12 cellular contexts compared by ENCODE assay signal in genomic region chr17:58279016-58279671, GRCh38. TPM values are rescaled to one million over a fixed set of nuclear protein-coding genes. Genes with fewer than 3 reads are reported as not detected.
DNase-seq lines count a peak whose midpoint lies in the region; ATAC-seq, FAIRE-seq and TF ChIP-seq lines count a peak whose summit lies in the region.
"Had no signal": no experiment of that assay in that cellular context is flagged by ENCODE, and none has a peak within 500 bp of the region (broad histone marks: within the 10 kb centered on the region; RNA-seq: fewer than 3 reads in every experiment).

No MANE protein-coding gene starts in this region.

- no peak overlapping the region for H2AFZ ChIP-seq in HepG2 (ENCODE audit: low read length)

- DNase-seq in NCI-H1417 treated with DMSO at 0.1 percent for 48 hours (lab: John Stamatoyannopoulos, UW) (peak; percentile 3), colonic mucosa (no peak), HepG2 (ENCODE audit: low spot score) (no peak), erythroblast (lab: John Stamatoyannopoulos, UW) (no peak), HPDE6-E6E7 (ENCODE audit: extremely low spot score) (no peak)
- no peak for DNase-seq in stimulated activated effector memory CD8-positive, alpha-beta T cell treated with anti-CD3 and anti-CD28 coated beads, Interleukin-12 subunit alpha, Interleukin-12 subunit beta, amount 100 ng/mL, for 72 hours (ENCODE audit: low spot score in 2 of 2)
- DNase-seq: activated naive CD4-positive, alpha-beta T cell treated with anti-CD3 and anti-CD28 coated beads for 36 hours; KG1; NCI-H82 had no signal

- no peak overlapping the region for H3K27ac Mint-ChIP-seq in stimulated activated effector memory CD8-positive, alpha-beta T cell treated with anti-CD3 and anti-CD28 coated beads, Interleukin-12 subunit alpha, Interleukin-12 subunit beta, amount 100 ng/mL, for 72 hours
- H3K27ac Mint-ChIP-seq: activated naive CD4-positive, alpha-beta T cell treated with anti-CD3 and anti-CD28 coated beads for 36 hours; nephron had no signal

- no peak overlapping the region for H3K27ac ChIP-seq in colonic mucosa
- H3K27ac ChIP-seq in HepG2 (ENCODE audit: extremely low read length, insufficient read depth, low read length), result no peak overlapping the region

- H3K4me1 Mint-ChIP-seq in stimulated activated effector memory CD8-positive, alpha-beta T cell treated with anti-CD3 and anti-CD28 coated beads, Interleukin-12 subunit alpha, Interleukin-12 subunit beta, amount 100 ng/mL, for 72 hours, result peaks cover 5% of the 10 kb centered on the region
- H3K4me1 Mint-ChIP-seq: nephron had no signal

- CTCF ChIA-PET in HepG2 (lab: Yijun Ruan, JAX; ENCODE audit: low intra/inter-chr PET ratio, low total read pairs), result no interaction called here

- no peak for FAIRE-seq in HepG2 (lab: Jason Lieb, UNC)

- POLR2A ChIA-PET in HepG2 (lab: Yijun Ruan, JAX), result no interaction called here

- no peak for TF ChIP-seq EP300 in HepG2 (IDR thresholded peaks at IDR 0.05; ENCODE audit: low read depth in 2 of 2, low read length in 2 of 2)
- no peak for TF ChIP-seq EP300 in HepG2 (CRISPR knock-in tag; IDR thresholded peaks at IDR 0.05; ENCODE audit: borderline replicate concordance)

- TF ChIP-seq CTCF in colonic mucosa (IDR thresholded peaks at IDR 0.05), result no peak
- TF ChIP-seq CTCF in HepG2 (CRISPR knock-in tag; IDR thresholded peaks at IDR 0.05), result no peak

- peak overlapping the region; percentile 47 for H3K4me2 ChIP-seq in HepG2 (ENCODE audit: low read depth, low read length)

- in situ Hi-C loops in HepG2 (cut with HindIII; ENCODE audit: extremely low pct_ligation_motif_present, low pct_unique_long_range_greater_than_20kb), result no loop called here

- no TSS peak for BruUV-seq in HepG2 (replicated peaks; lab: Mats Ljungman, UMichigan)

- no peaks in the 10 kb centered on the region for H3K79me2 ChIP-seq in HepG2 (ENCODE audit: insufficient read depth, low read length)

- H4K20me1 ChIP-seq in HepG2 (ENCODE audit: insufficient read depth, low read length), result no peaks in the 10 kb centered on the region

- H3K36me3 ChIP-seq in colonic mucosa (no peaks in the 10 kb centered on the region), HepG2 (replicated peaks in 1 of 2; ENCODE audit: control insufficient read depth in 1 of 2, insufficient read depth in 2 of 2, low read length in 2 of 2) (no peaks in the 10 kb centered on the region)

- no peak for TF ChIP-seq RAD21 in HepG2 (CRISPR knock-in tag; IDR thresholded peaks at IDR 0.05)

- no peaks in the 10 kb centered on the region for H3K9me3 ChIP-seq in colonic mucosa
- no peaks in the 10 kb centered on the region for H3K9me3 ChIP-seq in HepG2 (ENCODE audit: low read length)

- 35% methylated on average over 20 of the region's 59 CpGs for WGBS in HepG2 (ENCODE audit: low lambda C conversion rate)

- H3K9me3 Mint-ChIP-seq in stimulated activated effector memory CD8-positive, alpha-beta T cell treated with anti-CD3 and anti-CD28 coated beads, Interleukin-12 subunit alpha, Interleukin-12 subunit beta, amount 100 ng/mL, for 72 hours, result no peaks in the 10 kb centered on the region
- H3K9me3 Mint-ChIP-seq: activated naive CD4-positive, alpha-beta T cell treated with anti-CD3 and anti-CD28 coated beads for 36 hours; nephron had no signal

- peak overlapping the region; percentile 7 for H3K4me3 ChIP-seq in colonic mucosa
- peak overlapping the region in 1 of 3 experiments; percentile 44; a peak in 1 of 6 replicates for H3K4me3 ChIP-seq in HepG2 (replicated peaks in 1 of 3; ENCODE audit: insufficient read depth in 1 of 3, low read depth in 2 of 3, low read length in 3 of 3)

- H3K4me1 ChIP-seq in colonic mucosa, result no peaks in the 10 kb centered on the region
- H3K4me1 ChIP-seq in HepG2 (ENCODE audit: insufficient read depth, low read length), result peaks cover 6% of the 10 kb centered on the region

- H3K9ac ChIP-seq in colonic mucosa (ENCODE audit: low read depth in 2 of 2, low read length in 2 of 2) (no peak overlapping the region), HepG2 (ENCODE audit: insufficient read depth, low read depth, low read length) (no peak overlapping the region)

- intact Hi-C loops in colonic mucosa (cut with DNase I), result no loop called here
- intact Hi-C loops in HepG2 (cut with micrococcal nuclease; ENCODE audit: unreplicated experiment), result no loop called here

- ATAC-seq in HepG2 (peak; percentile 63), HG03378 (IDR thresholded peaks at IDR 0.05; ENCODE audit: unreplicated experiment) (no peak)
- peak; percentile 12 for ATAC-seq in stimulated activated effector memory CD8-positive, alpha-beta T cell treated with anti-CD3 and anti-CD28 coated beads, Interleukin-12 subunit alpha, Interleukin-12 subunit beta, amount 100 ng/mL, for 72 hours

- no peak overlapping the region for H3K4me3 Mint-ChIP-seq in stimulated activated effector memory CD8-positive, alpha-beta T cell treated with anti-CD3 and anti-CD28 coated beads, Interleukin-12 subunit alpha, Interleukin-12 subunit beta, amount 100 ng/mL, for 72 hours
- H3K4me3 Mint-ChIP-seq: activated naive CD4-positive, alpha-beta T cell treated with anti-CD3 and anti-CD28 coated beads for 36 hours; nephron had no signal

- H3K36me3 Mint-ChIP-seq in stimulated activated effector memory CD8-positive, alpha-beta T cell treated with anti-CD3 and anti-CD28 coated beads, Interleukin-12 subunit alpha, Interleukin-12 subunit beta, amount 100 ng/mL, for 72 hours, result no peaks in the 10 kb centered on the region

- peaks cover 5% of the 10 kb centered on the region for H3K27me3 ChIP-seq in colonic mucosa
- peaks cover 16 to 68% of the 10 kb centered on the region in 2 experiments; a peak in 4 of 5 replicates for H3K27me3 ChIP-seq in HepG2 (ENCODE audit: control insufficient read depth in 1 of 2, insufficient read depth in 2 of 2, low read length in 2 of 2)

- TF ChIP-seq POLR2A in HepG2 (IDR thresholded peaks at IDR 0.05; ENCODE audit: insufficient read depth in 1 of 2, low read depth in 2 of 2, low read length in 2 of 2) (no peak), erythroblast (IDR thresholded peaks at IDR 0.05; ENCODE audit: low read length) (no peak)

RNA-seq across cellular contexts. Expression of gene MPO, which starts 1.6 kb away (rescaled TPM):
- total RNA-seq in colonic mucosa (not detected), HepG2 (2016; rRNA removed; fragmentation: Illumina TruSeq; extraction: Trizol) (not detected in 2 replicates)
- total RNA-seq in HepG2 (2016; cell fraction: cytosol; rRNA removed; fragmentation: Illumina TruSeq; extraction: Trizol; ENCODE audit: low read depth), result not detected in 2 replicates
- total RNA-seq in HepG2 (2016; cell fraction: insoluble cytoplasmic fraction; rRNA removed; fragmentation: Illumina TruSeq; extraction: Trizol), result not detected in 2 replicates
- not detected in 2 replicates for total RNA-seq in HepG2 (2016; cell fraction: membrane; rRNA removed; fragmentation: Illumina TruSeq; extraction: Trizol)
- not detected in 2 replicates for total RNA-seq in HepG2 (2016; cell fraction: nucleus; rRNA removed; fragmentation: Illumina TruSeq; extraction: Trizol)
- not detected in 2 replicates for polyA plus RNA-seq in HepG2 (2011; rRNA removed)
- polyA plus RNA-seq in HepG2 (2011; cell fraction: cytosol; rRNA removed), result not detected in 2 replicates
- 0.06 and 0.09 TPM in 2 replicates for polyA plus RNA-seq in HepG2 (2011; cell fraction: nucleus; rRNA removed)
- polyA plus RNA-seq in HepG2 (2012), result not detected in 2 replicates
- polyA plus RNA-seq in HepG2 (2016; cell fraction: cytosol; fragmentation: Illumina TruSeq; extraction: Trizol; ENCODE audit: low read depth), result not detected in 2 replicates
- not detected in 2 replicates for polyA plus RNA-seq in HepG2 (2016; cell fraction: insoluble cytoplasmic fraction; fragmentation: Illumina TruSeq; extraction: Trizol; ENCODE audit: low read depth)
- polyA plus RNA-seq in HepG2 (2016; cell fraction: membrane; fragmentation: Illumina TruSeq; extraction: Trizol; ENCODE audit: low read depth), result not detected in 2 replicates
- not detected in 2 replicates for polyA plus RNA-seq in HepG2 (2016; cell fraction: nucleus; fragmentation: Illumina TruSeq; extraction: Trizol; ENCODE audit: insufficient read depth, low read depth)
- polyA minus RNA-seq in HepG2 (2011; rRNA and poly(A)+ RNA removed; ENCODE audit: low replicate concordance), result not detected in 2 replicates
- not detected in 2 replicates for polyA minus RNA-seq in HepG2 (2011; cell fraction: cytosol; rRNA and poly(A)+ RNA removed)
- not detected in 2 replicates for polyA minus RNA-seq in HepG2 (2011; cell fraction: nucleus; rRNA and poly(A)+ RNA removed)
- total RNA-seq: activated naive CD4-positive, alpha-beta T cell treated with anti-CD3 and anti-CD28 coated beads for 36 hours had no signal

RNA-seq across cellular contexts. Expression of gene LPO, which starts 40.8 kb away (rescaled TPM):
- not detected for total RNA-seq in colonic mucosa
- not detected in 2 replicates for total RNA-seq in HepG2 (2016; rRNA removed; fragmentation: Illumina TruSeq; extraction: Trizol)
- 0.51 TPM in 1 of 2 replicates, not detected in the other for total RNA-seq in HepG2 (2016; cell fraction: cytosol; rRNA removed; fragmentation: Illumina TruSeq; extraction: Trizol; ENCODE audit: low read depth)
- 0.13 TPM in 1 of 2 replicates, not detected in the other for total RNA-seq in HepG2 (2016; cell fraction: insoluble cytoplasmic fraction; rRNA removed; fragmentation: Illumina TruSeq; extraction: Trizol)
- not detected in 2 replicates for total RNA-seq in HepG2 (2016; cell fraction: membrane; rRNA removed; fragmentation: Illumina TruSeq; extraction: Trizol)
- total RNA-seq in HepG2 (2016; cell fraction: nucleus; rRNA removed; fragmentation: Illumina TruSeq; extraction: Trizol), result not detected in 2 replicates
- polyA plus RNA-seq in HepG2 (2011; rRNA removed), result 0.03 TPM in 1 of 2 replicates, not detected in the other
- 0.04 TPM in 1 of 2 replicates, not detected in the other for polyA plus RNA-seq in HepG2 (2011; cell fraction: cytosol; rRNA removed)
- polyA plus RNA-seq in HepG2 (2011; cell fraction: nucleus; rRNA removed), result not detected in 2 replicates
- polyA plus RNA-seq in HepG2 (2012), result not detected in 2 replicates
- 0.10 and 0.11 TPM in 2 replicates for polyA plus RNA-seq in HepG2 (2016; cell fraction: cytosol; fragmentation: Illumina TruSeq; extraction: Trizol; ENCODE audit: low read depth)
- polyA plus RNA-seq in HepG2 (2016; cell fraction: insoluble cytoplasmic fraction; fragmentation: Illumina TruSeq; extraction: Trizol; ENCODE audit: low read depth), result not detected in 2 replicates
- not detected in 2 replicates for polyA plus RNA-seq in HepG2 (2016; cell fraction: membrane; fragmentation: Illumina TruSeq; extraction: Trizol; ENCODE audit: low read depth)
- not detected in 2 replicates for polyA plus RNA-seq in HepG2 (2016; cell fraction: nucleus; fragmentation: Illumina TruSeq; extraction: Trizol; ENCODE audit: insufficient read depth, low read depth)
- 0.26 TPM in 1 of 2 replicates, not detected in the other for polyA minus RNA-seq in HepG2 (2011; rRNA and poly(A)+ RNA removed; ENCODE audit: low replicate concordance)
- not detected in 2 replicates for polyA minus RNA-seq in HepG2 (2011; cell fraction: cytosol; rRNA and poly(A)+ RNA removed)
- polyA minus RNA-seq in HepG2 (2011; cell fraction: nucleus; rRNA and poly(A)+ RNA removed), result not detected in 2 replicates
- total RNA-seq: activated naive CD4-positive, alpha-beta T cell treated with anti-CD3 and anti-CD28 coated beads for 36 hours had no signal
- polyA plus RNA-seq: esophagus had no signal

RNA-seq across cellular contexts. Expression of gene TSPOAP1, which starts 49.5 kb away (rescaled TPM):
- total RNA-seq in colonic mucosa (1 to 10 TPM; 3.7 to 5.4 TPM), HepG2 (2016; rRNA removed; fragmentation: Illumina TruSeq; extraction: Trizol) (not detected in 2 replicates)
- not detected in 2 replicates for total RNA-seq in HepG2 (2016; cell fraction: cytosol; rRNA removed; fragmentation: Illumina TruSeq; extraction: Trizol; ENCODE audit: low read depth)
- total RNA-seq in HepG2 (2016; cell fraction: insoluble cytoplasmic fraction; rRNA removed; fragmentation: Illumina TruSeq; extraction: Trizol), result not detected in 2 replicates
- total RNA-seq in HepG2 (2016; cell fraction: membrane; rRNA removed; fragmentation: Illumina TruSeq; extraction: Trizol), result not detected in 2 replicates
- not detected in 2 replicates for total RNA-seq in HepG2 (2016; cell fraction: nucleus; rRNA removed; fragmentation: Illumina TruSeq; extraction: Trizol)
- 0.25 TPM in 1 of 2 replicates, not detected in the other for polyA plus RNA-seq in HepG2 (2011; rRNA removed)
- 0.03 TPM in 1 of 2 replicates, not detected in the other for polyA plus RNA-seq in HepG2 (2011; cell fraction: cytosol; rRNA removed)
- 0.09 and 0.50 TPM in 2 replicates for polyA plus RNA-seq in HepG2 (2011; cell fraction: nucleus; rRNA removed)
- polyA plus RNA-seq in HepG2 (2012), result 0.03 TPM in 1 of 2 replicates, not detected in the other
- polyA plus RNA-seq in HepG2 (2016; cell fraction: cytosol; fragmentation: Illumina TruSeq; extraction: Trizol; ENCODE audit: low read depth), result not detected in 2 replicates
- not detected in 2 replicates for polyA plus RNA-seq in HepG2 (2016; cell fraction: insoluble cytoplasmic fraction; fragmentation: Illumina TruSeq; extraction: Trizol; ENCODE audit: low read depth)
- polyA plus RNA-seq in HepG2 (2016; cell fraction: membrane; fragmentation: Illumina TruSeq; extraction: Trizol; ENCODE audit: low read depth), result not detected in 2 replicates
- not detected in 2 replicates for polyA plus RNA-seq in HepG2 (2016; cell fraction: nucleus; fragmentation: Illumina TruSeq; extraction: Trizol; ENCODE audit: insufficient read depth, low read depth)
- polyA minus RNA-seq in HepG2 (2011; rRNA and poly(A)+ RNA removed; ENCODE audit: low replicate concordance), result 0.26 TPM in 1 of 2 replicates, not detected in the other
- not detected in 2 replicates for polyA minus RNA-seq in HepG2 (2011; cell fraction: cytosol; rRNA and poly(A)+ RNA removed)
- under 0.01 TPM in 1 of 2 replicates, not detected in the other for polyA minus RNA-seq in HepG2 (2011; cell fraction: nucleus; rRNA and poly(A)+ RNA removed)
